In genomic region chr2:39718483-39718882, GRCh38 we compare ENCODE assay signal across 18 cellular contexts.
"Had no signal": no experiment of that assay in that cellular context is flagged by ENCODE, and none has a peak within 500 bp of the region (broad histone marks: within the 10 kb centered on the region; RNA-seq: fewer than 3 reads in every experiment).

No MANE protein-coding gene starts in this region.

- H3K9me3 Mint-ChIP-seq: activated CD8-positive, alpha-beta T cell treated with anti-CD3 and anti-CD28 coated beads for 36 hours; activated T-cell treated with anti-CD3 and anti-CD28 coated beads, Interleukin-2, amount 50 U/mL, for 72 hours; memory B cell; nephron; stimulated activated naive CD8-positive, alpha-beta T cell treated with anti-CD3 and anti-CD28 coated beads, Interleukin-15, amount 100 ng/mL, for 72 hours had no signal

- H3K27ac Mint-ChIP-seq: activated CD4-positive, alpha-beta T cell treated with anti-CD3 and anti-CD28 coated beads for 36 hours; activated CD8-positive, alpha-beta T cell treated with anti-CD3 and anti-CD28 coated beads for 36 hours; activated T-cell treated with anti-CD3 and anti-CD28 coated beads, Interleukin-2, amount 50 U/mL, for 72 hours; memory B cell; stimulated activated naive CD8-positive, alpha-beta T cell treated with anti-CD3 and anti-CD28 coated beads, Interleukin-15, amount 100 ng/mL, for 72 hours had no signal

- ATAC-seq: activated CD4-positive, alpha-beta T cell treated with anti-CD3 and anti-CD28 coated beads for 36 hours; activated CD8-positive, alpha-beta T cell treated with anti-CD3 and anti-CD28 coated beads for 36 hours; activated T-cell treated with anti-CD3 and anti-CD28 coated beads, Interleukin-2, amount 50 U/mL, for 72 hours; stimulated activated naive CD8-positive, alpha-beta T cell treated with anti-CD3 and anti-CD28 coated beads, Interleukin-15, amount 100 ng/mL, for 72 hours had no signal

- H3K4me3 ChIP-seq: breast epithelium, esophagus muscularis mucosa, left ventricle myocardium inferior, testis had no signal

- H3K36me3 Mint-ChIP-seq: memory B cell had no signal

- H3K4me1 Mint-ChIP-seq: activated CD4-positive, alpha-beta T cell treated with anti-CD3 and anti-CD28 coated beads for 36 hours; memory B cell; stimulated activated naive CD8-positive, alpha-beta T cell treated with anti-CD3 and anti-CD28 coated beads, Interleukin-15, amount 100 ng/mL, for 72 hours had no signal

- H3K4me3 Mint-ChIP-seq: activated CD4-positive, alpha-beta T cell treated with anti-CD3 and anti-CD28 coated beads for 36 hours; activated CD8-positive, alpha-beta T cell treated with anti-CD3 and anti-CD28 coated beads for 36 hours; activated T-cell treated with anti-CD3 and anti-CD28 coated beads, Interleukin-2, amount 50 U/mL, for 72 hours; memory B cell; nephron; stimulated activated naive CD8-positive, alpha-beta T cell treated with anti-CD3 and anti-CD28 coated beads, Interleukin-15, amount 100 ng/mL, for 72 hours had no signal

- DNase-seq: activated CD4-positive, alpha-beta T cell treated with anti-CD3 and anti-CD28 coated beads for 36 hours; activated CD8-positive, alpha-beta memory T cell treated with anti-CD3 and anti-CD28 coated beads, Interleukin-2, amount 50 U/mL, for 4 hours; activated CD8-positive, alpha-beta T cell treated with anti-CD3 and anti-CD28 coated beads for 36 hours; activated gamma-delta T cell treated with Interleukin-2 at 50 U/mL for 16 hours; activated T-cell treated with anti-CD3 and anti-CD28 coated beads, Interleukin-2, amount 50 U/mL, for 72 hours; foreskin melanocyte; head of caudate nucleus; islet precursor cell; left ventricle myocardium inferior; occipital lobe; stimulated activated CD4-positive, alpha-beta T cell treated with anti-CD3 and anti-CD28 coated beads, Interleukin-4, amount 100 ng/mL, for 24 hours; stimulated activated naive CD8-positive, alpha-beta T cell treated with anti-CD3 and anti-CD28 coated beads, Interleukin-15, amount 100 ng/mL, for 72 hours; T-helper 9 cell; testis had no signal
